Comparison of ENCODE assay signal across 8 cellular contexts in genomic region chr1:40096646-40096976, GRCh38. TPM values are rescaled to one million over a fixed set of nuclear protein-coding genes. Genes with fewer than 3 reads are reported as not detected.
A peak's percentile ranks its signal among the peaks of the same experiment; 100 is the strongest.
DNase-seq lines count a peak whose midpoint lies in the region; ATAC-seq, FAIRE-seq and TF ChIP-seq lines count a peak whose summit lies in the region.

No MANE protein-coding gene starts in this region.

- FAIRE-seq in K562 (lab: Jason Lieb, UNC) = no peak
- no peak for FAIRE-seq in RCC 7860 (lab: Jason Lieb, UNC)

- peak overlapping the region; percentile 94 for H2AFZ ChIP-seq in K562 (ENCODE audit: low read depth, low read length)

- peaks cover 44% of the 10 kb centered on the region for H3K79me2 ChIP-seq in K562 (ENCODE audit: control insufficient read depth, insufficient read depth, low read length)

- H3K27me3 ChIP-seq in K562 (ENCODE audit: control insufficient read depth in 2 of 2, insufficient read depth in 2 of 2, low read length in 2 of 2) (no peaks in the 10 kb centered on the region), liver (ENCODE audit: control insufficient read depth in 4 of 4, insufficient read depth in 4 of 4, low read length in 3 of 4) (no peaks in the 10 kb centered on the region), transverse colon (peaks cover 6% of the 10 kb centered on the region)

- H3K27ac ChIP-seq in K562 (ENCODE audit: extremely low read depth, low read depth, low read length) (peak overlapping the region; percentile 68), liver (ENCODE audit: low read depth in 1 of 2, low read length in 2 of 2) (no peak overlapping the region), transverse colon (peak overlapping the region; percentile 48 to 73 (median 59))

- CTCF ChIA-PET in K562 (lab: Yijun Ruan, JAX; ENCODE audit: low intra/inter-chr PET ratio) = interaction anchor here (1.2 kb wide), 1 partner anchor 308 kb away, joined by 5 read pairs; no protein-coding TSS in a partner anchor

- H3K36me3 ChIP-seq in K562 (ENCODE audit: control insufficient read depth, insufficient read depth, low read length) (peaks cover 21% of the 10 kb centered on the region), liver (ENCODE audit: control insufficient read depth in 4 of 4, insufficient read depth in 3 of 4, low read depth in 1 of 4, low read length in 3 of 4) (peaks cover 0 to 2% (median 0%) of the 10 kb centered on the region in 4 donors), transverse colon (peaks cover 0 to 7% (median 0%) of the 10 kb centered on the region in 4 donors)

- H3K9me3 ChIP-seq in K562 (replicated peaks; ENCODE audit: control insufficient read depth, insufficient read depth, low read depth, low read length) = peaks cover 2% of the 10 kb centered on the region; the same call in 1 of the 2 replicates
- no peaks in the 10 kb centered on the region for H3K9me3 ChIP-seq in liver (ENCODE audit: control insufficient read depth in 4 of 4, low read length in 3 of 4)
- no peaks in the 10 kb centered on the region for H3K9me3 ChIP-seq in transverse colon

- no peak for TF ChIP-seq RAD21 in K562 (CRISPR knock-in tag; conservative IDR thresholded peaks at IDR 0.05 in 1 of 2, IDR thresholded peaks at IDR 0.05 in 1 of 2)
- no peak for TF ChIP-seq RAD21 in liver (IDR thresholded peaks at IDR 0.05)

- no peaks in the 10 kb centered on the region for H4K20me1 ChIP-seq in K562 (replicated peaks; ENCODE audit: control insufficient read depth, insufficient read depth, low read length)

- H3K4me3 ChIP-seq in K562 = peak overlapping the region; percentile 73
- peak overlapping the region; percentile 40 to 59 (median 59) for H3K4me3 ChIP-seq in liver (ENCODE audit: low read depth in 1 of 3, low read length in 3 of 3)
- peak overlapping the region; percentile 40 to 76 (median 47) for H3K4me3 ChIP-seq in transverse colon

- intact Hi-C loops in K562 (cut with micrococcal nuclease) (no loop called here), transverse colon (cut with DNase I; ENCODE audit: low total_unique reads) (no loop called here)

- 3% methylated on average over 8 of the region's 9 CpGs for WGBS in K562 (ENCODE audit: insufficient coverage, low coverage, missing lambda C conversion rate)
- 14% methylated on average over 9 of the region's 9 CpGs for WGBS in liver
- WGBS in transverse colon (ENCODE audit: low coverage in 1 of 2), 2 donors = 9% methylated on average over 9 of the region's 9 CpGs; no CpG with 5 or more reads in 1 of the 2 donors

- TF ChIP-seq CTCF in K562 (IDR thresholded peaks at IDR 0.05 in 2 of 3, conservative IDR thresholded peaks at IDR 0.05 in 1 of 3; ENCODE audit: insufficient read depth in 2 of 3, low read depth in 1 of 3, low read length in 3 of 3) = no peak
- TF ChIP-seq CTCF in liver (IDR thresholded peaks at IDR 0.05; ENCODE audit: low read depth, low read length, missing input control) = no peak
- TF ChIP-seq CTCF in transverse colon (IDR thresholded peaks at IDR 0.05) = no peak

- DNase-seq in K562 (ENCODE audit: extremely low read depth in 1 of 4, low spot score in 3 of 4) (no peak), transverse colon (peak; percentile 12), NCI-H774 (lab: John Stamatoyannopoulos, UW) (no peak), RCC 7860 (ENCODE audit: low spot score) (no peak)

- peak overlapping the region; percentile 98 for H3K4me2 ChIP-seq in K562 (ENCODE audit: insufficient read depth, low read length)

- TF ChIP-seq EP300 in K562 (IDR thresholded peaks at IDR 0.05; ENCODE audit: low read length) (no peak), transverse colon (IDR thresholded peaks at IDR 0.05; ENCODE audit: low read depth) (no peak)

- in situ Hi-C loops in K562 (cut with MboI) (no loop called here), transverse colon (cut with MboI; ENCODE audit: low pct_ligation_motif_present in 1 of 4, low pct_unique_long_range_greater_than_20kb in 1 of 4, low sequenced_read_pairs in 3 of 4) (no loop called here)

- POLR2A ChIA-PET in K562 (lab: Yijun Ruan, JAX) = interaction anchor here (0.8 to 1.8 kb wide), 2 partner anchors 9 to 43 kb away, joined by 3 to 8 read pairs; no protein-coding TSS in a partner anchor

- H3K9ac ChIP-seq in K562 (ENCODE audit: insufficient read depth in 1 of 2, low read depth in 2 of 2, low read length in 2 of 2) (peak overlapping the region; percentile 73 to 92; a peak in 3 of 4 replicates), liver (ENCODE audit: low read depth in 1 of 2, low read length in 2 of 2) (no peak overlapping the region)

- TSS peak; percentile 66 for BruUV-seq in K562 (replicated peaks; lab: Mats Ljungman, UMichigan)

- peaks cover 16 to 17% of the 10 kb centered on the region in 2 experiments; a peak in 4 of 5 replicates for H3K4me1 ChIP-seq in K562 (replicated peaks in 1 of 2; ENCODE audit: control insufficient read depth in 2 of 2, insufficient read depth in 2 of 2, low read length in 2 of 2)
- H3K4me1 ChIP-seq in liver (ENCODE audit: control insufficient read depth in 4 of 4, insufficient read depth in 4 of 4, low read length in 3 of 4) = peaks cover 0 to 12% (median 5%) of the 10 kb centered on the region in 4 donors
- peaks cover 0 to 21% (median 6%) of the 10 kb centered on the region in 4 donors for H3K4me1 ChIP-seq in transverse colon

- ATAC-seq in GM18909 (IDR thresholded peaks at IDR 0.05; ENCODE audit: poor library complexity, unreplicated experiment) (peak; percentile 18), HG03378 (IDR thresholded peaks at IDR 0.05; ENCODE audit: unreplicated experiment) (peak; percentile 20), K562 (peak; percentile 47), HG02970 (IDR thresholded peaks at IDR 0.05; ENCODE audit: low FRiP score, unreplicated experiment) (no peak)

- no peak for TF ChIP-seq POLR2A in K562 (conservative IDR thresholded peaks at IDR 0.05)
- no peak for TF ChIP-seq POLR2A in transverse colon (IDR thresholded peaks at IDR 0.05)

- peaks cover 2% of the 10 kb centered on the region for H3K9me1 ChIP-seq in K562 (ENCODE audit: control insufficient read depth, insufficient read depth, low read length)

TF ChIP-seq in K562, 482 proteins besides CTCF, POLR2A, EP300 and RAD21 (continues in another document):
- TF ChIP-seq KLF13 (tag; IDR thresholded peaks at IDR 0.05; ENCODE audit: borderline replicate concordance, low read depth) (no peak), POLR3G (IDR thresholded peaks at IDR 0.05; ENCODE audit: extremely low read depth, insufficient read length, insufficient replicate concordance) (no peak)

TF ChIP-seq in liver, 16 proteins besides CTCF, POLR2A, EP300 and RAD21 (continues in another document):
- TF ChIP-seq HNF4A (conservative IDR thresholded peaks at IDR 0.05) (no peak), TAF1 (conservative IDR thresholded peaks at IDR 0.05) (no peak), GABPA (IDR thresholded peaks at IDR 0.05 in 1 of 2, conservative IDR thresholded peaks at IDR 0.05 in 1 of 2) (no peak), ATF3 (IDR thresholded peaks at IDR 0.05) (no peak), HNF4G (IDR thresholded peaks at IDR 0.05) (no peak), SP1 (IDR thresholded peaks at IDR 0.05) (no peak), NR2F2 (IDR thresholded peaks at IDR 0.05) (no peak)

RNA-seq across cellular contexts. Expression of gene PPT1, which starts 0.4 kb away (rescaled TPM):
- 49.5 and 58.1 TPM in 2 replicates for total RNA-seq in K562 (2011; cell fraction: chromatin; rRNA removed; ENCODE audit: low replicate concordance)
- 88.6 and 90.7 TPM in 2 replicates for total RNA-seq in K562 (2011; cell fraction: nucleolus; rRNA removed)
- 115 and 166 TPM in 2 replicates for total RNA-seq in K562 (2011; cell fraction: nucleoplasm; rRNA removed)
- 72.2 and 83.6 TPM in 2 replicates for total RNA-seq in K562 (2014; rRNA removed)
- total RNA-seq in K562 (2014; rRNA removed; fragmentation: Illumina TruSeq; extraction: Trizol) = 131 and 149 TPM in 2 replicates
- 143 and 151 TPM in 2 replicates for total RNA-seq in K562 (2015; rRNA removed; fragmentation: Illumina TruSeq; extraction: Trizol)
- total RNA-seq in K562 (2021) = 106 and 108 TPM in 2 replicates
- 115 and 145 TPM in 2 replicates for polyA plus RNA-seq in K562 (2011; rRNA removed)
- 69.3 and 74.9 TPM in 2 replicates for polyA plus RNA-seq in K562 (2011; cell fraction: cytosol; rRNA removed)
- polyA plus RNA-seq in K562 (2011; cell fraction: nucleus; rRNA removed) = 35.7 and 37.4 TPM in 2 replicates
- 106 and 119 TPM in 2 replicates for polyA plus RNA-seq in K562 (2012)
- 215 and 230 TPM in 2 replicates for polyA plus RNA-seq in K562 (2014; fragmentation: Illumina TruSeq; extraction: Trizol)
- 100 to 1,000 TPM; 197 to 285 TPM for polyA plus RNA-seq in K562 (2014; fragmentation: Nextera tagmentation; extraction: Ambion mirVana)
- 78.7 and 90.5 TPM in 2 replicates for polyA plus RNA-seq in K562 (2014; rRNA removed)
- 101 and 103 TPM in 2 replicates for polyA minus RNA-seq in K562 (2011; rRNA and poly(A)+ RNA removed)
- polyA minus RNA-seq in K562 (2011; cell fraction: cytosol; rRNA and poly(A)+ RNA removed) = 40.2 and 70.7 TPM in 2 replicates
- 5.7 and 10.7 TPM in 2 replicates for polyA minus RNA-seq in K562 (2011; cell fraction: nucleus; rRNA and poly(A)+ RNA removed)
- total RNA-seq in liver = 10 to 100 TPM; 20.3 to 46.8 TPM
- 10 to 100 TPM; 15.4 to 33.9 TPM for polyA plus RNA-seq in liver
- total RNA-seq in transverse colon = 10 to 100 TPM in 3 of 4 donors, 1 to 10 TPM in 1; 6.4 to 28.9 (median 18.0) TPM

RNA-seq across cellular contexts. Expression of gene CAP1, which starts 56.1 kb away (rescaled TPM):
- total RNA-seq in K562 (2011; cell fraction: chromatin; rRNA removed; ENCODE audit: low replicate concordance) = 173 and 189 TPM in 2 replicates
- 98.9 and 116 TPM in 2 replicates for total RNA-seq in K562 (2011; cell fraction: nucleolus; rRNA removed)
- 132 and 136 TPM in 2 replicates for total RNA-seq in K562 (2011; cell fraction: nucleoplasm; rRNA removed)
- 230 and 251 TPM in 2 replicates for total RNA-seq in K562 (2014; rRNA removed)
- total RNA-seq in K562 (2014; rRNA removed; fragmentation: Illumina TruSeq; extraction: Trizol) = 271 and 311 TPM in 2 replicates
- 270 and 271 TPM in 2 replicates for total RNA-seq in K562 (2015; rRNA removed; fragmentation: Illumina TruSeq; extraction: Trizol)
- 322 and 339 TPM in 2 replicates for total RNA-seq in K562 (2021)
- polyA plus RNA-seq in K562 (2011; rRNA removed) = 485 and 488 TPM in 2 replicates
- 203 and 329 TPM in 2 replicates for polyA plus RNA-seq in K562 (2011; cell fraction: cytosol; rRNA removed)
- 186 and 410 TPM in 2 replicates for polyA plus RNA-seq in K562 (2011; cell fraction: nucleus; rRNA removed)
- polyA plus RNA-seq in K562 (2012) = 338 and 462 TPM in 2 replicates
- 310 and 337 TPM in 2 replicates for polyA plus RNA-seq in K562 (2014; fragmentation: Illumina TruSeq; extraction: Trizol)
- 100 to 1,000 TPM; 281 to 658 TPM for polyA plus RNA-seq in K562 (2014; fragmentation: Nextera tagmentation; extraction: Ambion mirVana)
- 269 and 277 TPM in 2 replicates for polyA plus RNA-seq in K562 (2014; rRNA removed)
- polyA minus RNA-seq in K562 (2011; rRNA and poly(A)+ RNA removed) = 462 and 519 TPM in 2 replicates
- 151 and 156 TPM in 2 replicates for polyA minus RNA-seq in K562 (2011; cell fraction: cytosol; rRNA and poly(A)+ RNA removed)
- 47.5 and 121 TPM in 2 replicates for polyA minus RNA-seq in K562 (2011; cell fraction: nucleus; rRNA and poly(A)+ RNA removed)
- total RNA-seq in liver = 100 to 1,000 TPM in 1 of 2 donors, 10 to 100 TPM in 1; 75.5 to 105 TPM
- polyA plus RNA-seq in liver = 10 to 100 TPM; 77.4 to 91.7 TPM
- 100 to 1,000 TPM in 3 of 4 donors, 10 to 100 TPM in 1; 81.0 to 290 (median 238) TPM for total RNA-seq in transverse colon

Comparison
In these comparisons a context has a peak if more than half of its experiments do, and no peak if none do; other contexts are left out.
1. H3K27ac ChIP-seq: peak in K562 (single experiment) and transverse colon (4 of 4); none in liver (0 of 2).
2. H3K9ac ChIP-seq: peak in K562 (2 of 2); none in liver (0 of 2).
3. Peak in every context shown above with its lines, with median percentiles within 50 percentile points of each other: H3K4me3 ChIP-seq.